ENCODE assay signal across 16 cellular contexts in the genomic region with DNA sequence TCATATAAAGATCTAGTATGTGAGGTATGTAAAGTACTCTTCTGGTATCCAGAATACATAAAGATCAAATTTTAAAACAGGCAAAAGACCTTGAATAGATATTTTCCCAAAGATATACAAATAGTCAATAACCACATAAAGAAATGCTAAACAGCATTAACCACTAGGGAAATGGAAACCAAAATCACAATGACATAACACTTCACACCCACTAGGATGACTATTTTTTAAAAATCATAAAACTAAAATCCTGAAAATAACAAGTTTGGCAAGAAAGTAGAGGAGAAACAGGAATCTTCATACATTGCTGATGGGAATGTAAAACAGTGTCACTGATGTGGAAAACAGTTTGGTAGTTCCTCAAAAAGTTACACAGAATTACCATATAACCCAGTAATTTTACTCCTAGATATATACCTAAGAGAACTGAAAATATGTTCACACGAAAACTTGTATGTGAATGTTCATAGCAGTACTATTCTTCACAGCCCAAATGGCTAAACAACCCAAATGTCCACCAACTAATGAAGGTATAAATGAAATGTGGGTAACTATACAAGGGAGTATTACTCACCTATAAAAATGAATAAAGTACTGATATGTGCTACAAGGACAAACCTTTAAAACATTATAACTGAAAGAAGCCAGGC. TPM values are rescaled to one million over a fixed set of nuclear protein-coding genes. Genes with fewer than 3 reads are reported as not detected.
A peak's percentile ranks its signal among the peaks of the same experiment; 100 is the strongest.
DNase-seq lines count a peak whose midpoint lies in the region; ATAC-seq and TF ChIP-seq lines count a peak whose summit lies in the region.
"Had no signal": no experiment of that assay in that cellular context is flagged by ENCODE, and none has a peak within 500 bp of the region (broad histone marks: within the 10 kb centered on the region; RNA-seq: fewer than 3 reads in every experiment).

No MANE protein-coding gene starts in this region.

- no peak for DNase-seq in CD14-positive monocyte (ENCODE audit: low spot score)
- DNase-seq in NCI-H82 (lab: John Stamatoyannopoulos, UW) = no peak
- DNase-seq in C1 segment of cervical spinal cord (lab: John Stamatoyannopoulos, UW) = no peak
- DNase-seq in adrenal gland = no peak
- no peak for DNase-seq in T-cell
- DNase-seq: activated CD4-positive, alpha-beta T cell treated with anti-CD3 and anti-CD28 coated beads, Interleukin-2, amount 50 U/mL, for 1 hour; NCI-H1417; sigmoid colon; substantia nigra had no signal

- H3K4me3 ChIP-seq in adrenal gland = no peak overlapping the region
- H3K4me3 ChIP-seq: ascending aorta, lung, sigmoid colon, SK-N-MC had no signal

- no peak for TF ChIP-seq POLR2A in adrenal gland (IDR thresholded peaks at IDR 0.05)

- H3K9me3 ChIP-seq in adrenal gland (replicated peaks in 1 of 3) = no peaks in the 10 kb centered on the region
- H3K9me3 ChIP-seq: ascending aorta, sigmoid colon had no signal

- intact Hi-C loops in CD14-positive monocyte (cut with micrococcal nuclease) = no loop called here
- intact Hi-C loops in dendritic cell treated with granulocyte-macrophage colony-stimulating factor and Interleukin-4, amounts not matched to agents 40 ng/mL and 50 ng/mL, for 4 days (cut with micrococcal nuclease) = no loop called here
- intact Hi-C loops in adrenal gland (cut with DNase I) = no loop called here

- H3K4me1 ChIP-seq in adrenal gland (replicated peaks in 1 of 2) = peaks cover 10 to 64% of the 10 kb centered on the region in 2 donors

- H3K4me1 Mint-ChIP-seq in CD14-positive monocyte (peaks cover 92% of the 10 kb centered on the region), T-cell (peaks cover 91 to 96% (median 93%) of the 10 kb centered on the region in 3 donors)
- peaks cover 92% of the 10 kb centered on the region for H3K4me1 Mint-ChIP-seq in dendritic cell treated with granulocyte-macrophage colony-stimulating factor and Interleukin-4, amounts not matched to agents 40 ng/mL and 50 ng/mL, for 4 days (ENCODE audit: low read depth)

- POLR2A ChIA-PET in T-cell (lab: Charles Lee) = no interaction called here

- no peaks in the 10 kb centered on the region for H3K27me3 ChIP-seq in adrenal gland
- H3K27me3 ChIP-seq: ascending aorta, sigmoid colon had no signal

- H3K36me3 ChIP-seq in adrenal gland (replicated peaks in 1 of 2) = no peaks in the 10 kb centered on the region
- H3K36me3 ChIP-seq: ascending aorta, sigmoid colon had no signal

- 85 to 93% (median 89%) methylated on average over 1 of the region's 1 CpG for WGBS in adrenal gland, 4 donors

- ATAC-seq in GM18498 (IDR thresholded peaks at IDR 0.05; ENCODE audit: unreplicated experiment) = peak; percentile 46
- ATAC-seq in HG03469 (IDR thresholded peaks at IDR 0.05; ENCODE audit: unreplicated experiment) = peak; percentile 39
- ATAC-seq in T-cell (replicated peaks in 1 of 4) = no peak

- peak overlapping the region; percentile 21 to 68 (median 58) for H3K27ac Mint-ChIP-seq in CD14-positive monocyte
- peak overlapping the region; percentile 73 for H3K27ac Mint-ChIP-seq in dendritic cell treated with granulocyte-macrophage colony-stimulating factor and Interleukin-4, amounts not matched to agents 40 ng/mL and 50 ng/mL, for 4 days
- peak overlapping the region in 1 of 2 donors; percentile 48 for H3K27ac Mint-ChIP-seq in T-cell

- H3K4me3 Mint-ChIP-seq in CD14-positive monocyte (no peak overlapping the region), T-cell (peak overlapping the region in 1 of 3 donors; percentile 26)
- H3K4me3 Mint-ChIP-seq in dendritic cell treated with granulocyte-macrophage colony-stimulating factor and Interleukin-4, amounts not matched to agents 40 ng/mL and 50 ng/mL, for 4 days = peak overlapping the region; percentile 13

- H3K36me3 Mint-ChIP-seq in CD14-positive monocyte = peaks cover 14 to 29% of the 10 kb centered on the region in 2 donors
- peaks cover 52% of the 10 kb centered on the region for H3K36me3 Mint-ChIP-seq in dendritic cell treated with granulocyte-macrophage colony-stimulating factor and Interleukin-4, amounts not matched to agents 40 ng/mL and 50 ng/mL, for 4 days (ENCODE audit: low read depth)
- peaks cover 13% of the 10 kb centered on the region for H3K36me3 Mint-ChIP-seq in T-cell

- TF ChIP-seq CTCF in CD14-positive monocyte (IDR thresholded peaks at IDR 0.05) = no peak
- TF ChIP-seq CTCF in adrenal gland (IDR thresholded peaks at IDR 0.05) = no peak

- H3K9me3 Mint-ChIP-seq in CD14-positive monocyte = no peaks in the 10 kb centered on the region
- H3K9me3 Mint-ChIP-seq in dendritic cell treated with granulocyte-macrophage colony-stimulating factor and Interleukin-4, amounts not matched to agents 40 ng/mL and 50 ng/mL, for 4 days = peaks cover 16% of the 10 kb centered on the region
- no peaks in the 10 kb centered on the region for H3K9me3 Mint-ChIP-seq in T-cell

- H3K27ac ChIP-seq in adrenal gland = no peak overlapping the region
- H3K27ac ChIP-seq: ascending aorta, parathyroid adenoma, sigmoid colon, SK-N-MC had no signal

- H3K27me3 Mint-ChIP-seq in CD14-positive monocyte (ENCODE audit: low read depth in 3 of 3) (no peaks in the 10 kb centered on the region), T-cell (no peaks in the 10 kb centered on the region)
- no peaks in the 10 kb centered on the region for H3K27me3 Mint-ChIP-seq in dendritic cell treated with granulocyte-macrophage colony-stimulating factor and Interleukin-4, amounts not matched to agents 40 ng/mL and 50 ng/mL, for 4 days

- CTCF ChIA-PET in T-cell (lab: Charles Lee) = interaction anchor here in 1 of 2 donors (0.7 kb wide), 1 partner anchor 13 kb away, joined by 3 read pairs; no protein-coding TSS in a partner anchor

RNA-seq across cellular contexts. Expression of a gene that starts 12.5 kb away (rescaled TPM):
- polyA plus RNA-seq in CD14-positive monocyte (10 to 100 TPM; 62.4 to 81.0 TPM), adrenal gland (100 to 1,000 TPM in 1 of 3 donors, 10 to 100 TPM in 2; 33.9 to 217 (median 52.8) TPM)
- total RNA-seq in adrenal gland (100 to 1,000 TPM in 7 of 8 donors, 10 to 100 TPM in 1; 96.3 to 194 (median 121) TPM), T-cell (100 to 1,000 TPM in 4 of 5 donors, 10 to 100 TPM in 1; 97.7 to 121 (median 105) TPM)

Comparison
In these comparisons a context has a peak if more than half of its experiments do, and no peak if none do; other contexts are left out.
1. ATAC-seq: peak in GM18498 (single experiment) and HG03469 (single experiment); none in T-cell (0 of 4).